ENCODE assay signal across 9 cellular contexts in genomic region chr4:73868206-73869129, GRCh38. TPM values are rescaled to one million over a fixed set of nuclear protein-coding genes. Genes with fewer than 3 reads are reported as not detected.
A peak's percentile ranks its signal among the peaks of the same experiment; 100 is the strongest.
DNase-seq lines count a peak whose midpoint lies in the region; ATAC-seq lines count a peak whose summit lies in the region.
"Had no signal": no experiment of that assay in that cellular context is flagged by ENCODE, and none has a peak within 500 bp of the region (broad histone marks: within the 10 kb centered on the region; RNA-seq: fewer than 3 reads in every experiment).

No MANE protein-coding gene starts in this region.

- H3K4me3 ChIP-seq in HUES48 (ENCODE audit: low read depth, low read length) (peak overlapping the region; percentile 68), stomach smooth muscle (ENCODE audit: low read length in 2 of 2) (peak overlapping the region; percentile 59 to 70)

- peaks cover 33% of the 10 kb centered on the region for H3K4me1 Mint-ChIP-seq in dendritic cell treated with granulocyte-macrophage colony-stimulating factor and Interleukin-4, amounts not matched to agents 40 ng/mL and 50 ng/mL, for 4 days (ENCODE audit: low read depth)

- H3K9ac ChIP-seq in HUES48 (ENCODE audit: low read depth, low read length) (no peak overlapping the region), stomach smooth muscle (ENCODE audit: low read length in 2 of 2) (no peak overlapping the region)

- peak; percentile 31 for ATAC-seq in left lobe of liver
- ATAC-seq in HG03520 (IDR thresholded peaks at IDR 0.05; ENCODE audit: unreplicated experiment), result no peak
- no peak for ATAC-seq in GM18520 (IDR thresholded peaks at IDR 0.05; ENCODE audit: unreplicated experiment)
- ATAC-seq in activated CD4-positive, CD25-positive, alpha-beta regulatory T cell treated with anti-CD3 and anti-CD28 coated beads, Interleukin-2, amount 50 U/mL, for 24 hours, result no peak

- peaks cover 5% of the 10 kb centered on the region for H3K36me3 Mint-ChIP-seq in dendritic cell treated with granulocyte-macrophage colony-stimulating factor and Interleukin-4, amounts not matched to agents 40 ng/mL and 50 ng/mL, for 4 days (ENCODE audit: low read depth)

- peaks cover 16% of the 10 kb centered on the region for H3K27me3 Mint-ChIP-seq in dendritic cell treated with granulocyte-macrophage colony-stimulating factor and Interleukin-4, amounts not matched to agents 40 ng/mL and 50 ng/mL, for 4 days

- H3K9me3 Mint-ChIP-seq in dendritic cell treated with granulocyte-macrophage colony-stimulating factor and Interleukin-4, amounts not matched to agents 40 ng/mL and 50 ng/mL, for 4 days, result peaks cover 9% of the 10 kb centered on the region
- H3K9me3 Mint-ChIP-seq: T-helper 2 cell treated with Interferon-gamma antibody and Interleukin-4, amounts not matched to agents 5 μg/mL and 100 μg/mL, for 36 hours had no signal

- H3K4me1 ChIP-seq in HUES48 (ENCODE audit: control insufficient read depth, insufficient read depth, low read length) (peaks cover 3% of the 10 kb centered on the region; the same call in 1 of the 2 replicates), stomach smooth muscle (ENCODE audit: control insufficient read depth, insufficient read depth, low read length) (peaks cover 5% of the 10 kb centered on the region)

- H3K4me3 Mint-ChIP-seq in dendritic cell treated with granulocyte-macrophage colony-stimulating factor and Interleukin-4, amounts not matched to agents 40 ng/mL and 50 ng/mL, for 4 days, result peak overlapping the region; percentile 90

- H3K36me3 ChIP-seq in HUES48 (ENCODE audit: control insufficient read depth, insufficient read depth, low read length), result no peaks in the 10 kb centered on the region
- H3K36me3 ChIP-seq in stomach smooth muscle (ENCODE audit: control insufficient read depth in 2 of 2, insufficient read depth in 2 of 2, low read length in 2 of 2), result no peaks in the 10 kb centered on the region

- intact Hi-C loops in dendritic cell treated with granulocyte-macrophage colony-stimulating factor and Interleukin-4, amounts not matched to agents 40 ng/mL and 50 ng/mL, for 4 days (cut with micrococcal nuclease), result loop anchor here (10.0 kb wide), 1 partner anchor 134 kb away; no protein-coding TSS in a partner anchor

- H3K27ac Mint-ChIP-seq in dendritic cell treated with granulocyte-macrophage colony-stimulating factor and Interleukin-4, amounts not matched to agents 40 ng/mL and 50 ng/mL, for 4 days, result peak overlapping the region; percentile 90
- H3K27ac Mint-ChIP-seq: T-helper 2 cell treated with Interferon-gamma antibody and Interleukin-4, amounts not matched to agents 5 μg/mL and 100 μg/mL, for 36 hours had no signal

- H3K9me3 ChIP-seq in HUES48 (ENCODE audit: control insufficient read depth, insufficient read depth, low read length) (no peaks in the 10 kb centered on the region), stomach smooth muscle (ENCODE audit: control insufficient read depth in 2 of 2, low read length in 2 of 2) (no peaks in the 10 kb centered on the region)

- no peak overlapping the region for H3K27ac ChIP-seq in HUES48 (ENCODE audit: low read depth, low read length)
- no peak overlapping the region for H3K27ac ChIP-seq in stomach smooth muscle (ENCODE audit: low read length)

- H3K27me3 ChIP-seq in HUES48 (ENCODE audit: control insufficient read depth, insufficient read depth, low read length), result peaks cover 28% of the 10 kb centered on the region
- H3K27me3 ChIP-seq in stomach smooth muscle (ENCODE audit: control insufficient read depth in 1 of 2, insufficient read depth in 2 of 2, low read length in 2 of 2), result peaks cover 14% of the 10 kb centered on the region in 2 donors

- DNase-seq in left lobe of liver (ENCODE audit: low spot score) (no peak), hepatic stellate cell (ENCODE audit: low spot score) (no peak)

RNA-seq across cellular contexts. Expression of gene CXCL1, which starts 0.7 kb away (rescaled TPM):
- 0.23 TPM for total RNA-seq in left lobe of liver

RNA-seq across cellular contexts. Expression of gene PF4V1, which starts 15.4 kb away (rescaled TPM):
- total RNA-seq in left lobe of liver, result not detected

RNA-seq across cellular contexts. Expression of gene CXCL6, which starts 32.0 kb away (rescaled TPM):
- total RNA-seq in left lobe of liver, result 1.1 TPM
